In the genomic region with DNA sequence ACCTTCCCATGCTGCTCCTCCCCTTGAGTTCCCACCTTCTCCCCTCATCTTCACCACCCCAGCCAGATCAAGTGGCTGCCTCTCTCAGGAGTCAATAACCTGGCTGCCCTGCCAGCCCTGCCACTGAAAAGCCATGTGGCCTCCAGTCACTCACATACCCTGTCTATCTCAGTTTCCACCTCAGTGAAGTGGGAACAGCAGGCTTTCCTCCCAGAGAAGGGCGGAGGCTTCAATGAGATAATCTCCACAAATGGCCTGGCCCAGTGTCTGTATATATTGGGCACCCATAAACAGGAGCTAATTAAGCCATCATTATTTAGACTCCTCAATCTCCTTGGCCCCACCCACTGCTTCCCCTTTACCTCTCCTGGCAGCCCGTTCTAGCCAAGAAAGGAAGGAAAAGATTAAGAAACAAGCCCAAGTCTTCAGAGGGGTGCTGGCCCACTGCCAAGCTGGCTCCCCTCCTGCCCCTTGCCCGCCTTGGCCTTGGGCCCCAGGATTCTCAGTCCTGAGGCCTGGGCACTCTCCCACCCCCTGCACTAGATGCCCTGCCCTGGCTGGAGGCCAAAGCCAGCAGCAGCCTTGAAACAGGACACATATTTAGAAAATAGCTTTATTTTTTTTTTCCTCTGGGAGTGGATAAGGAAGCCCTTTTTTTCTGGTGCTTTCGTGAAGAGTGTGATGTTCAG, we compare ENCODE assay signal across 11 cellular contexts. TPM values are rescaled to one million over a fixed set of nuclear protein-coding genes. Genes with fewer than 3 reads are reported as not detected.
A peak's percentile ranks its signal among the peaks of the same experiment; 100 is the strongest.
DNase-seq lines count a peak whose midpoint lies in the region; ATAC-seq and TF ChIP-seq lines count a peak whose summit lies in the region.
"Had no signal": no experiment of that assay in that cellular context is flagged by ENCODE, and none has a peak within 500 bp of the region (broad histone marks: within the 10 kb centered on the region; RNA-seq: fewer than 3 reads in every experiment).

No MANE protein-coding gene starts in this region.

- H3K4me3 ChIP-seq in uterus: no peak overlapping the region
- H3K4me3 ChIP-seq: HAP-1 had no signal

- peak overlapping the region; percentile 67 to 85 for H3K27ac Mint-ChIP-seq in T-cell

- CTCF ChIA-PET in T-cell (lab: Charles Lee): interaction anchor here in 1 of 2 donors (0.5 kb wide), 1 partner anchor 57 kb away, joined by 4 read pairs; no protein-coding TSS in a partner anchor

- no peaks in the 10 kb centered on the region for H3K9me3 ChIP-seq in uterus
- H3K9me3 ChIP-seq: HAP-1 had no signal

- no peaks in the 10 kb centered on the region for H3K36me3 ChIP-seq in uterus
- H3K36me3 ChIP-seq: HAP-1 had no signal

- DNase-seq in left ventricle myocardium superior: no peak
- DNase-seq in Right ventricle myocardium inferior (ENCODE audit: missing footprints): no peak
- DNase-seq in T-cell: no peak
- DNase-seq in left lobe of liver (ENCODE audit: low spot score): no peak
- DNase-seq in uterus: peak in 1 of 2 donors; percentile 42
- DNase-seq in dedifferentiated amniotic fluid mesenchymal stem cell (ENCODE audit: extremely low spot score): no peak
- DNase-seq in stimulated activated CD4-positive, alpha-beta T cell treated with anti-CD3 and anti-CD28 coated beads, Interleukin-15, amount 100 ng/mL, for 24 hours: no peak
- DNase-seq: activated T-cell treated with anti-CD3 and anti-CD28 coated beads, Interleukin-2, amount 50 U/mL, for 1 hour; NCI-H1048 had no signal

- peak in 1 of 2 donors; percentile 5 for TF ChIP-seq POLR2A in uterus (IDR thresholded peaks at IDR 0.05)

- peaks cover 39 to 49% (median 48%) of the 10 kb centered on the region in 3 donors for H3K4me1 Mint-ChIP-seq in T-cell

- H3K4me3 Mint-ChIP-seq in T-cell: no peak overlapping the region

- H3K36me3 Mint-ChIP-seq in T-cell: peaks cover 10% of the 10 kb centered on the region

- intact Hi-C loops in left ventricle myocardium superior (cut with micrococcal nuclease): no loop called here
- intact Hi-C loops in Right ventricle myocardium inferior (cut with DNase I): no loop called here
- intact Hi-C loops in uterus (cut with DNase I; ENCODE audit: low total_unique reads): no loop called here

- ATAC-seq in left ventricle myocardium superior (peak; percentile 52), Right ventricle myocardium inferior (no peak), T-cell (replicated peaks in 1 of 4) (no peak), left lobe of liver (peak; percentile 38), GM18907 (IDR thresholded peaks at IDR 0.05; ENCODE audit: unreplicated experiment) (no peak)

- POLR2A ChIA-PET in T-cell (lab: Charles Lee): interaction anchor here in 1 of 2 donors (0.6 kb wide), 1 partner anchor 283 kb away, joined by 3 read pairs; a partner anchor contains a TSS

- H3K27ac ChIP-seq in uterus: peak overlapping the region; percentile 5 to 26

- TF ChIP-seq CTCF in uterus (IDR thresholded peaks at IDR 0.05): no peak

- H3K9me3 Mint-ChIP-seq in T-cell: no peaks in the 10 kb centered on the region

- no peaks in the 10 kb centered on the region for H3K27me3 Mint-ChIP-seq in T-cell

- no peaks in the 10 kb centered on the region for H3K27me3 ChIP-seq in uterus

- no peaks in the 10 kb centered on the region for H3K4me1 ChIP-seq in uterus
- H3K4me1 ChIP-seq: HAP-1 had no signal

RNA-seq across cellular contexts. Expression of a gene that starts 16.0 kb away (rescaled TPM):
- total RNA-seq in left ventricle myocardium superior (24.9 TPM), Right ventricle myocardium inferior (24.9 TPM), T-cell (100 to 1,000 TPM; 199 to 257 (median 241) TPM), left lobe of liver (35.6 TPM), uterus (1,000 to 10,000 TPM in 1 of 4 donors, 10 to 100 TPM in 3; 16.2 to 1,146 (median 45.4) TPM)

Comparison
In these comparisons a context has a peak if more than half of its experiments do, and no peak if none do; other contexts are left out.
1. ATAC-seq: peak in left ventricle myocardium superior (single experiment) and left lobe of liver (single experiment); none in Right ventricle myocardium inferior (single experiment), T-cell (0 of 4) and GM18907 (single experiment).